In the genomic region with DNA sequence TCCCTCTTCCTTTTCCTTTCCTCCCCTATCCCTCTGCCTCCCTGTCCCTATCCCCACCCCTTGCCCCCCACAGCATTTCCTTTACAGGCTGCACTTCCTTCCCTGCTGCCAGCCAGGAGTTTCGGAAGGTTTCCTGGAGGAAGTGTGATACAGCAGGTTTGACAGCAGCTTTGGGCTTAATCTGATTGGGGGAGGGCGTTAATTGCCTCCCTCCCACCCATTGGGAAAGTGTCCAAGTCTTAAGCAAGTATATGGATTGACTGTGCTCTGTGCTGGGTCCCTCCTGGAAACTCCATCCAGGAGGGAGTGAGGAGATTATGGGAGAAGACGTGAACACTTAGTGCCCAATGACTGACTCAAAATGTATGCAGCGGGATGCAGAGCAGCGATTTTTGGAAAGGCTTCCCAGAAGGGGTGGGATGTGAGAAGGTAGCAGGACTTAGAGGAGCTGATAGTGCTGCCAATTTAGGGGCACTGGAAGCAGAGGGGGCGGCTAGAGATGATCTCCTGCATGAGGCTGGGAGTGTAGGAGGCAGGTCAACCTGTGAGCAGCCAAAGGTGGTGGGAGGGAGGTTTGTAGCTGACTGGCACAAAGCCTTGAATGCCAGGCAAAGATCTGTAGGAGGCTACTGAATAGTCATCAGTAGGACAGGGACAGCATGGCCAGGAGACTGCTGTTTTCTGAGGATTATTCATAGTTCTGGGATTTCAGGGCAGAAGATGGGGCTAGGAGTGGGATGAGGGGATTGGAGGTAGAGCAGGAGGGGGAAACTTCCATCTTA, we compare ENCODE assay signal across 19 cellular contexts. TPM values are rescaled to one million over a fixed set of nuclear protein-coding genes. Genes with fewer than 3 reads are reported as not detected.
DNase-seq lines count a peak whose midpoint lies in the region; ATAC-seq and TF ChIP-seq lines count a peak whose summit lies in the region.
"Had no signal": no experiment of that assay in that cellular context is flagged by ENCODE, and none has a peak within 500 bp of the region (broad histone marks: within the 10 kb centered on the region; RNA-seq: fewer than 3 reads in every experiment).

No MANE protein-coding gene starts in this region.

- H3K36me3 ChIP-seq in CD4-positive, CD25-positive, alpha-beta regulatory T cell (ENCODE audit: control insufficient read depth, insufficient read depth, low read length) = no peaks in the 10 kb centered on the region
- no peaks in the 10 kb centered on the region for H3K36me3 ChIP-seq in OCI-LY7 (ENCODE audit: insufficient read depth, low read length)
- no peaks in the 10 kb centered on the region for H3K36me3 ChIP-seq in endocrine pancreas (ENCODE audit: control insufficient read depth, insufficient read depth, low read length)
- no peaks in the 10 kb centered on the region for H3K36me3 ChIP-seq in mesenchymal stem cell (ENCODE audit: control insufficient read depth in 1 of 2, insufficient read depth in 2 of 2, low read depth in 1 of 2, low read length in 2 of 2)
- H3K36me3 ChIP-seq: SJCRH30, vagina had no signal

- no TSS peak for BruUV-seq in OCI-LY7 (replicated peaks; lab: Mats Ljungman, UMichigan)

- H3K4me2 ChIP-seq in OCI-LY7 (ENCODE audit: low read length) (peak overlapping the region; percentile 91), mesenchymal stem cell (ENCODE audit: low read length, poor library complexity, severe bottlenecking) (no peak overlapping the region)

- H4K20me1 ChIP-seq in OCI-LY7 (ENCODE audit: insufficient read depth, low read length) = no peaks in the 10 kb centered on the region

- CTCF ChIA-PET in OCI-LY7 (lab: Charles Lee; ENCODE audit: unreplicated experiment) = no interaction called here

- DNase-seq in CD4-positive, CD25-positive, alpha-beta regulatory T cell = no peak
- DNase-seq in OCI-LY7 (ENCODE audit: low spot score) = no peak
- no peak for DNase-seq in neural crest cell (ENCODE audit: low read depth, low spot score)
- DNase-seq in NCI-H1694 (lab: John Stamatoyannopoulos, UW) = no peak
- no peak for DNase-seq in mesenchymal stem cell
- DNase-seq: activated effector memory CD4-positive, alpha-beta T cell treated with Interleukin-2 at 50 U/mL for 16 hours; amniotic stem cell; Caco-2; left ventricle myocardium superior; NCI-H2029; NCI-H510A; OCI-M1; right cardiac atrium; T-helper 17 cell had no signal

- peaks cover 0 to 5% (median 0%) of the 10 kb centered on the region in 7 donors for H3K9me3 Mint-ChIP-seq in CD4-positive, CD25-positive, alpha-beta regulatory T cell
- H3K9me3 Mint-ChIP-seq in neural crest cell = peaks cover 5% of the 10 kb centered on the region

- peaks cover 14% of the 10 kb centered on the region for H3K4me1 ChIP-seq in CD4-positive, CD25-positive, alpha-beta regulatory T cell (ENCODE audit: control insufficient read depth, insufficient read depth, low read length, poor library complexity, severe bottlenecking)
- H3K4me1 ChIP-seq in OCI-LY7 (ENCODE audit: insufficient read depth, low read length, poor library complexity, severe bottlenecking) = peaks cover 28% of the 10 kb centered on the region
- H3K4me1 ChIP-seq in endocrine pancreas (ENCODE audit: control insufficient read depth, insufficient read depth, low read length) = peaks cover 5% of the 10 kb centered on the region
- peaks cover 15% of the 10 kb centered on the region for H3K4me1 ChIP-seq in mesenchymal stem cell (ENCODE audit: control insufficient read depth, insufficient read depth, low read depth, low read length)
- H3K4me1 ChIP-seq: SJCRH30 had no signal

- no peak overlapping the region for H2AK5ac ChIP-seq in mesenchymal stem cell (ENCODE audit: low read length, severe bottlenecking)

- H2BK15ac ChIP-seq in mesenchymal stem cell (ENCODE audit: low read depth, poor library complexity, severe bottlenecking) = no peak overlapping the region

- peaks cover 14% of the 10 kb centered on the region for H3K27me3 ChIP-seq in CD4-positive, CD25-positive, alpha-beta regulatory T cell (ENCODE audit: control insufficient read depth, insufficient read depth, low read length)
- H3K27me3 ChIP-seq in endocrine pancreas (ENCODE audit: control insufficient read depth, insufficient read depth, low read length) (no peaks in the 10 kb centered on the region), mesenchymal stem cell (ENCODE audit: control insufficient read depth in 1 of 2, insufficient read depth in 1 of 2, low read length in 2 of 2) (peaks cover 29 to 32% of the 10 kb centered on the region in 2 experiments)
- H3K27me3 ChIP-seq: SJCRH30, vagina had no signal

- peaks cover 37% of the 10 kb centered on the region for H3K27me3 Mint-ChIP-seq in CD4-positive, CD25-positive, alpha-beta regulatory T cell
- H3K27me3 Mint-ChIP-seq in neural crest cell (ENCODE audit: low read depth) = peaks cover 41% of the 10 kb centered on the region

- peak overlapping the region; percentile 58 to 85 (median 70) for H3K4me3 Mint-ChIP-seq in CD4-positive, CD25-positive, alpha-beta regulatory T cell
- H3K4me3 Mint-ChIP-seq in neural crest cell = peak overlapping the region; percentile 59

- no peak overlapping the region for H3K14ac ChIP-seq in mesenchymal stem cell (ENCODE audit: low read length in 2 of 2)

- no peak overlapping the region for H3K23ac ChIP-seq in mesenchymal stem cell (ENCODE audit: low read length in 2 of 2)

- H3K4me3 ChIP-seq in CD4-positive, CD25-positive, alpha-beta regulatory T cell (ENCODE audit: low read depth, low read length) = no peak overlapping the region
- H3K4me3 ChIP-seq in OCI-LY7 (ENCODE audit: low read depth, low read length, poor library complexity, severe bottlenecking) = no peak overlapping the region
- H3K4me3 ChIP-seq in endocrine pancreas (ENCODE audit: control insufficient read depth, insufficient read depth, low read length) = peak overlapping the region; percentile 52
- no peak overlapping the region for H3K4me3 ChIP-seq in mesenchymal stem cell (ENCODE audit: insufficient read depth in 1 of 2, low read depth in 1 of 2, low read length in 2 of 2)
- H3K4me3 ChIP-seq: SJCRH30, vagina had no signal

- H2BK5ac ChIP-seq in mesenchymal stem cell (ENCODE audit: low read depth, low read length, poor library complexity, severe bottlenecking) = no peak overlapping the region

- intact Hi-C loops in OCI-LY7 (cut with micrococcal nuclease; ENCODE audit: unreplicated experiment) = no loop called here

- H3K4me1 Mint-ChIP-seq in CD4-positive, CD25-positive, alpha-beta regulatory T cell = peaks cover 0 to 23% (median 13%) of the 10 kb centered on the region in 4 donors
- H3K4me1 Mint-ChIP-seq in neural crest cell = peaks cover 16% of the 10 kb centered on the region

- H3K9me2 ChIP-seq in OCI-LY7 (ENCODE audit: insufficient read depth, low read length) = no peaks in the 10 kb centered on the region

- TF ChIP-seq CTCF in OCI-LY7 (conservative IDR thresholded peaks at IDR 0.05; ENCODE audit: low read length) (no peak), neural crest cell (conservative IDR thresholded peaks at IDR 0.05) (no peak)

- no peak overlapping the region for H4K91ac ChIP-seq in mesenchymal stem cell (ENCODE audit: low read length)

- no peak overlapping the region for H2BK120ac ChIP-seq in mesenchymal stem cell (ENCODE audit: low read depth, low read length)

- no peak overlapping the region for H3K18ac ChIP-seq in mesenchymal stem cell (ENCODE audit: low read depth in 1 of 2, low read length in 2 of 2)

- no peak overlapping the region for H4K8ac ChIP-seq in mesenchymal stem cell (ENCODE audit: low read length)

- H3K79me2 ChIP-seq in OCI-LY7 (ENCODE audit: insufficient read depth, low read depth, low read length) = no peaks in the 10 kb centered on the region; the same call in 1 of the 2 replicates

- POLR2A ChIA-PET in OCI-LY7 (lab: Charles Lee) = no interaction called here

- 60% methylated on average over 6 of the region's 6 CpGs for WGBS in mesenchymal stem cell

- H3K4ac ChIP-seq in mesenchymal stem cell (ENCODE audit: low read depth in 1 of 2, low read length in 2 of 2) = no peak overlapping the region

- no peaks in the 10 kb centered on the region for H3K79me1 ChIP-seq in mesenchymal stem cell (replicated peaks; ENCODE audit: low read length, poor library complexity, severe bottlenecking)

- H3K9me3 ChIP-seq in CD4-positive, CD25-positive, alpha-beta regulatory T cell (ENCODE audit: control insufficient read depth in 2 of 2, low read length in 2 of 2) = no peaks in the 10 kb centered on the region
- no peaks in the 10 kb centered on the region for H3K9me3 ChIP-seq in OCI-LY7 (ENCODE audit: low read length)
- H3K9me3 ChIP-seq in endocrine pancreas (ENCODE audit: control insufficient read depth, low read length) = no peaks in the 10 kb centered on the region
- H3K9me3 ChIP-seq in mesenchymal stem cell (ENCODE audit: control insufficient read depth, low read length) = peaks cover 8% of the 10 kb centered on the region
- H3K9me3 ChIP-seq: Caco-2, SJCRH30, vagina had no signal

- H3K27ac Mint-ChIP-seq in CD4-positive, CD25-positive, alpha-beta regulatory T cell = no peak overlapping the region
- H3K27ac Mint-ChIP-seq in neural crest cell (ENCODE audit: unreplicated experiment) = no peak overlapping the region

- H2BK12ac ChIP-seq in mesenchymal stem cell (ENCODE audit: low read length in 2 of 2) = no peak overlapping the region

- no peaks in the 10 kb centered on the region for H3K36me3 Mint-ChIP-seq in CD4-positive, CD25-positive, alpha-beta regulatory T cell
- H3K36me3 Mint-ChIP-seq in neural crest cell (ENCODE audit: low read depth) = peaks cover 10% of the 10 kb centered on the region

- H3K27ac ChIP-seq in CD4-positive, CD25-positive, alpha-beta regulatory T cell (ENCODE audit: insufficient read depth, low read length, poor library complexity, severe bottlenecking) = no peak overlapping the region
- H3K27ac ChIP-seq in OCI-LY7 (ENCODE audit: low read depth, low read length, poor library complexity, severe bottlenecking) (no peak overlapping the region), mesenchymal stem cell (ENCODE audit: low read length, poor library complexity, severe bottlenecking) (no peak overlapping the region)
- H3K27ac ChIP-seq: SJCRH30, vagina had no signal

- H2AFZ ChIP-seq in OCI-LY7 (ENCODE audit: low read length) (no peak overlapping the region), mesenchymal stem cell (ENCODE audit: low read depth, low read length) (no peak overlapping the region)

- peak overlapping the region; percentile 100 for H3K9ac ChIP-seq in endocrine pancreas (ENCODE audit: control insufficient read depth, insufficient read depth, low read length)
- H3K9ac ChIP-seq in mesenchymal stem cell (ENCODE audit: low read length) = no peak overlapping the region

- ATAC-seq in CD4-positive, CD25-positive, alpha-beta regulatory T cell (ENCODE audit: low read depth in 2 of 2) = no peak
- ATAC-seq in HG02610 (IDR thresholded peaks at IDR 0.05; ENCODE audit: unreplicated experiment) (no peak), GM18517 (IDR thresholded peaks at IDR 0.05; ENCODE audit: unreplicated experiment) (no peak)
- ATAC-seq: left ventricle myocardium superior, right cardiac atrium, T-helper 17 cell had no signal

RNA-seq across cellular contexts. Expression of a gene that starts 2.0 kb away (rescaled TPM):
- 1.3 TPM for total RNA-seq in CD4-positive, CD25-positive, alpha-beta regulatory T cell
- polyA plus RNA-seq in CD4-positive, CD25-positive, alpha-beta regulatory T cell = under 1 TPM in 2 of 4 donors, not detected in 2; 0.20 to 0.25 TPM
- total RNA-seq in OCI-LY7 (2014; rRNA removed; shearing (Covaris generic)) = 18.6 and 29.4 TPM in 2 replicates
- total RNA-seq in OCI-LY7 (2022) (43.7 and 51.6 TPM in 2 replicates), neural crest cell (38.8 and 39.4 TPM in 2 replicates)
- polyA plus RNA-seq in mesenchymal stem cell (2013, experiment 1 of 2) = 2.4 TPM
- 2.2 TPM for polyA plus RNA-seq in mesenchymal stem cell (2013, experiment 2 of 2)

RNA-seq across cellular contexts. Expression of a gene that starts 26.0 kb away (rescaled TPM):
- total RNA-seq in CD4-positive, CD25-positive, alpha-beta regulatory T cell = 11.0 TPM
- polyA plus RNA-seq in CD4-positive, CD25-positive, alpha-beta regulatory T cell = 10 to 100 TPM; 12.3 to 15.5 (median 12.8) TPM
- 32.0 and 44.3 TPM in 2 replicates for total RNA-seq in OCI-LY7 (2014; rRNA removed; shearing (Covaris generic))
- total RNA-seq in OCI-LY7 (2022) = 40.3 and 48.3 TPM in 2 replicates
- 16.5 and 18.1 TPM in 2 replicates for total RNA-seq in neural crest cell
- 4.0 TPM for polyA plus RNA-seq in mesenchymal stem cell (2013, experiment 1 of 2)
- polyA plus RNA-seq in mesenchymal stem cell (2013, experiment 2 of 2) = 4.6 TPM

RNA-seq across cellular contexts. Expression of a gene that starts 40.8 kb away (rescaled TPM):
- 0.54 TPM for total RNA-seq in CD4-positive, CD25-positive, alpha-beta regulatory T cell
- polyA plus RNA-seq in CD4-positive, CD25-positive, alpha-beta regulatory T cell = 1 to 10 TPM; 1.6 to 4.6 (median 2.8) TPM
- total RNA-seq in OCI-LY7 (2014; rRNA removed; shearing (Covaris generic)) = 2.6 and 3.0 TPM in 2 replicates
- 1.8 and 2.2 TPM in 2 replicates for total RNA-seq in OCI-LY7 (2022)
- 6.2 and 6.3 TPM in 2 replicates for total RNA-seq in neural crest cell
- 13.5 TPM for polyA plus RNA-seq in mesenchymal stem cell (2013, experiment 1 of 2)
- polyA plus RNA-seq in mesenchymal stem cell (2013, experiment 2 of 2) = 13.8 TPM

RNA-seq across cellular contexts. Expression of a gene that starts 59.5 kb away (rescaled TPM):
- total RNA-seq in CD4-positive, CD25-positive, alpha-beta regulatory T cell = 91.8 TPM
- 100 to 1,000 TPM; 383 to 512 (median 449) TPM for polyA plus RNA-seq in CD4-positive, CD25-positive, alpha-beta regulatory T cell
- total RNA-seq in OCI-LY7 (2014; rRNA removed; shearing (Covaris generic)) = 87.2 and 168 TPM in 2 replicates
- total RNA-seq in OCI-LY7 (2022) (364 and 391 TPM in 2 replicates), neural crest cell (239 and 246 TPM in 2 replicates)
- polyA plus RNA-seq in mesenchymal stem cell (2013, experiment 1 of 2) = 303 TPM
- polyA plus RNA-seq in mesenchymal stem cell (2013, experiment 2 of 2) = 324 TPM
